Comparison of ENCODE assay signal across 26 cellular contexts in the genomic region with DNA sequence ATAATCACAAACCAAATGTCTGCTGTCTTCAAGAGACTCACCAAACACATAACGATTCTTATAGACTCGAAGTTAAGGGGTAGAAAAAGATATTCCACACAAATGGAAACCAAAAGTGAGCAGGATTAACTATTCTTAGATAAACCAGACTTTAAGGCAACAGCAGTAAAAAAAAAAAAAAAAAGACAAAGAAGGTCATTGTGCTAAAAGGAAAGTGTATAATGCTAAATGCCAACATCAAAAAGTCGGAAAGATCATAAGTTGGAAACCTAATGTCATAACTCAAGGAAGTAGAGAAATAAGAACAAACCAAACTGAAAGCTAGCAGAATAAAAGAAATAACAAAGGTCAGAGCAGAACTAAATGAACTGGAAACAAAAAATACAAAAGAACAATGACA.
"Had no signal": no experiment of that assay in that cellular context is flagged by ENCODE, and none has a peak within 500 bp of the region (broad histone marks: within the 10 kb centered on the region; RNA-seq: fewer than 3 reads in every experiment).

No MANE protein-coding gene starts in this region.

- FAIRE-seq: kidney, TTC549 had no signal

- ATAC-seq: activated CD4-positive, CD25-positive, alpha-beta regulatory T cell treated with anti-CD3 and anti-CD28 coated beads, Interleukin-2, amount 50 U/mL, for 24 hours; activated T-helper 17 cell treated with anti-CD3 and anti-CD28 coated beads, Interleukin-2, amount 50 U/mL, for 72 hours; left lung; right lobe of liver; stimulated activated naive CD8-positive, alpha-beta T cell treated with anti-CD3 and anti-CD28 coated beads, Interleukin-15, Interleukin-2, amounts not matched to agents 100 U/mL and 50 U/mL, for 24 hours had no signal

- H3K9me3 Mint-ChIP-seq: activated CD4-positive, alpha-beta memory T cell treated with anti-CD3 and anti-CD28 coated beads, Interleukin-2, amount 10 ng/mL, durations not matched to agents 7 days and 5 days; activated T-helper 17 cell treated with anti-CD3 and anti-CD28 coated beads, Interleukin-2, amount 50 U/mL, for 72 hours; type B pancreatic cell had no signal

- H3K4me1 Mint-ChIP-seq: activated CD4-positive, alpha-beta memory T cell treated with anti-CD3 and anti-CD28 coated beads, Interleukin-2, amount 10 ng/mL, durations not matched to agents 7 days and 5 days; activated T-helper 17 cell treated with anti-CD3 and anti-CD28 coated beads, Interleukin-2, amount 50 U/mL, for 72 hours; central memory CD8-positive, alpha-beta T cell; immature natural killer cell had no signal

- H3K4me3 Mint-ChIP-seq: activated CD4-positive, alpha-beta memory T cell treated with anti-CD3 and anti-CD28 coated beads, Interleukin-2, amount 10 ng/mL, durations not matched to agents 7 days and 5 days; activated T-cell treated with anti-CD3 and anti-CD28 coated beads, Interleukin-2, amount 50 U/mL, for 24 hours; activated T-helper 17 cell treated with anti-CD3 and anti-CD28 coated beads, Interleukin-2, amount 50 U/mL, for 72 hours; central memory CD8-positive, alpha-beta T cell; immature natural killer cell; nephron; T-helper 1 cell treated with Interleukin-12 subunit alpha and Interleukin-12 subunit beta and Interleukin-4 antibody, amounts not matched to agents 30 μg/mL and 1 μg/mL, for 36 hours; type B pancreatic cell had no signal

- H3K36me3 Mint-ChIP-seq: immature natural killer cell, type B pancreatic cell had no signal

- H3K27ac Mint-ChIP-seq: activated CD4-positive, alpha-beta memory T cell treated with anti-CD3 and anti-CD28 coated beads, Interleukin-2, amount 10 ng/mL, durations not matched to agents 7 days and 5 days; activated T-cell treated with anti-CD3 and anti-CD28 coated beads, Interleukin-2, amount 50 U/mL, for 24 hours; activated T-helper 17 cell treated with anti-CD3 and anti-CD28 coated beads, Interleukin-2, amount 50 U/mL, for 72 hours; immature natural killer cell; nephron; T-helper 1 cell treated with Interleukin-12 subunit alpha and Interleukin-12 subunit beta and Interleukin-4 antibody, amounts not matched to agents 30 μg/mL and 1 μg/mL, for 36 hours; type B pancreatic cell had no signal

- DNase-seq: activated CD4-positive, alpha-beta memory T cell treated with anti-CD3 and anti-CD28 coated beads, Interleukin-2, amount 10 ng/mL, durations not matched to agents 7 days and 5 days; activated CD4-positive, alpha-beta T cell treated with anti-CD3 and anti-CD28 coated beads for 48 hours; activated CD8-positive, alpha-beta memory T cell treated with anti-CD3 and anti-CD28 coated beads, Interleukin-2, amount 50 U/mL, for 48 hours; activated gamma-delta T cell treated with Interleukin-2 at 50 U/mL for 16 hours; activated naive CD4-positive, alpha-beta T cell treated with anti-CD3 and anti-CD28 coated beads, Interleukin-2, amount 50 U/mL, for 16 hours; activated T-cell treated with anti-CD3 and anti-CD28 coated beads, Interleukin-2, amount 50 U/mL, for 24 hours; amygdala; colonic mucosa; effector memory CD4-positive, alpha-beta T cell; head of caudate nucleus; hippocampal formation; immature natural killer cell; kidney; left lung; right lobe of liver; stimulated activated CD4-positive, alpha-beta T cell treated with anti-CD3 and anti-CD28 coated beads, Interleukin-12 subunit alpha, Interleukin-12 subunit beta, amount 100 ng/mL, for 4 hours; stimulated activated CD4-positive, alpha-beta T cell treated with anti-CD3 and anti-CD28 coated beads, Interleukin-4, amount 100 ng/mL, for 1 hour; stimulated activated naive CD8-positive, alpha-beta T cell treated with anti-CD3 and anti-CD28 coated beads, Interleukin-15, Interleukin-2, amounts not matched to agents 100 U/mL and 50 U/mL, for 24 hours; T-helper 9 cell had no signal

- H3K27me3 Mint-ChIP-seq: activated CD4-positive, alpha-beta memory T cell treated with anti-CD3 and anti-CD28 coated beads, Interleukin-2, amount 10 ng/mL, durations not matched to agents 7 days and 5 days; activated T-cell treated with anti-CD3 and anti-CD28 coated beads, Interleukin-2, amount 50 U/mL, for 24 hours; activated T-helper 17 cell treated with anti-CD3 and anti-CD28 coated beads, Interleukin-2, amount 50 U/mL, for 72 hours; central memory CD8-positive, alpha-beta T cell had no signal
